Comparison of ENCODE assay signal across 1 cellular context in the genomic region with DNA sequence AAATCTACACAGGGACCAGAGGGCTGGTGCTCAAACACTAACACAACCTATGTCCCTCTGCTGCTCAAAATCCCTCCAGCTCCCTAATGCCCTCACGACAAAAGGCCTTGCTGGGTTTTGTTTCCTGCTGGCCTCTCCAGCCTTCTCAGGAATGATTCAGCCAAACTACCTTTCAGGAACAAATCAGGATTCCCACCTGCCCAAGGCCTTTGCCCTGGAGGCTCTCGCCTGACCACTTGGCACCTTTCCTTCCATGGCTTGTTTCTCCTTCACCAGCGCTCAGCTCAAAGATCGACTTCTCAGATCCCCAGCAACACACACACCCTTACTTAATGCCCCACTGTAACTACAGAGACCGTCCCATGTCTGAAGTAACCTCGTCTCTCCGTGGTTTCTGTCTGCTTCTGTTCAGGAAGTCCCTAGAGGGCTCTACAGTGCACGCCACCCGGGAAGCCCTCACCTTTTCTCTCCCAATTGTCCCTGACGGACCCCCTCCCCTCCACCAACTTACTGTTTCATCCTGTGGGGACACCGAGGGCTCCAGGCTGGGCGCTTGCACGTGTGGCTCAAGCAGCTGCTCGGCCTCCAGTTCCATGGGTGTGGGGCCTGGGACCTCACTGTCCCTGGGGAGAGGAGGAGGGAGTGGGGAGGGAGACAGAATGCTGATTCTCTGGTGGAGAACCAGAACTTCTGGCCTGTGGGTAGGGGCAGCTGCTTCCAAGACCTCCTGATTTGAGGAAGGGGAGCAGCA.
TF ChIP-seq lines count a peak whose summit lies in the region.

No MANE protein-coding gene starts in this region.

TF ChIP-seq in WTC11, 78 proteins besides CTCF, POLR2A, EP300 and RAD21:
- TF ChIP-seq NFE2L1 (CRISPR knock-in tag; IDR thresholded peaks at IDR 0.05) (no peak), NR3C1 (CRISPR knock-in tag; conservative IDR thresholded peaks at IDR 0.05; ENCODE audit: low read depth) (no peak), SMAD3 (CRISPR knock-in tag; IDR thresholded peaks at IDR 0.05; ENCODE audit: borderline replicate concordance) (no peak), GTF2I (CRISPR knock-in tag; conservative IDR thresholded peaks at IDR 0.05) (no peak), ERG (CRISPR knock-in tag; IDR thresholded peaks at IDR 0.05) (no peak), RORB (CRISPR knock-in tag; IDR thresholded peaks at IDR 0.05) (no peak), EMX1 (CRISPR knock-in tag; IDR thresholded peaks at IDR 0.05) (no peak), ZNF263 (CRISPR knock-in tag; IDR thresholded peaks at IDR 0.05; ENCODE audit: low read depth) (no peak), NFATC4 (CRISPR knock-in tag; IDR thresholded peaks at IDR 0.05) (no peak), SP1 (CRISPR knock-in tag; conservative IDR thresholded peaks at IDR 0.05) (no peak), NR2C2 (CRISPR knock-in tag; IDR thresholded peaks at IDR 0.05) (no peak)
- TF ChIP-seq, protein P1, sequence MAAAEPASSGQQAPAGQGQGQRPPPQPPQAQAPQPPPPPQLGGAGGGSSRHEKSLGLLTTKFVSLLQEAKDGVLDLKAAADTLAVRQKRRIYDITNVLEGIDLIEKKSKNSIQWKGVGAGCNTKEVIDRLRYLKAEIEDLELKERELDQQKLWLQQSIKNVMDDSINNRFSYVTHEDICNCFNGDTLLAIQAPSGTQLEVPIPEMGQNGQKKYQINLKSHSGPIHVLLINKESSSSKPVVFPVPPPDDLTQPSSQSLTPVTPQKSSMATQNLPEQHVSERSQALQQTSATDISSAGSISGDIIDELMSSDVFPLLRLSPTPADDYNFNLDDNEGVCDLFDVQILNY (CRISPR knock-in tag; IDR thresholded peaks at IDR 0.05) = no peak
TF ChIP-seq in WTC11: peak in this region for 0.
